Comparison of ENCODE assay signal across 23 cellular contexts in genomic region chr22:36049678-36049997, GRCh38. TPM values are rescaled to one million over a fixed set of nuclear protein-coding genes. Genes with fewer than 3 reads are reported as not detected.
DNase-seq lines count a peak whose midpoint lies in the region; ATAC-seq, FAIRE-seq and TF ChIP-seq lines count a peak whose summit lies in the region.
"Had no signal": no experiment of that assay in that cellular context is flagged by ENCODE, and none has a peak within 500 bp of the region (broad histone marks: within the 10 kb centered on the region; RNA-seq: fewer than 3 reads in every experiment).

No MANE protein-coding gene starts in this region.

- H2BK5ac ChIP-seq in trophoblast cell (ENCODE audit: low read depth, low read length, poor library complexity) = no peak overlapping the region

- DNase-seq in cardiac muscle cell (ENCODE audit: low read depth in 1 of 2, low spot score in 1 of 2) = peak in 1 of 2 donors; percentile 23
- no peak for DNase-seq in right atrium auricular region (ENCODE audit: low spot score)
- DNase-seq in keratinocyte (ENCODE audit: low read depth, low spot score) = no peak
- no peak for DNase-seq in trophoblast cell
- DNase-seq in NOMO-1 treated with dmso at 0.1 percent for 144 hours (lab: John Stamatoyannopoulos, UW; ENCODE audit: unreplicated experiment) = no peak
- DNase-seq in progenitor cell of endocrine pancreas (ENCODE audit: low spot score, unreplicated experiment) = no peak
- DNase-seq: 8988T; CD4-positive, CD25-positive, alpha-beta regulatory T cell; GOT3; HCEC 1CT; NCI-H1048; NCI-H1417 treated with DMSO at 0.1 percent for 48 hours; NCI-H1694 treated with DMSO at 0.1 percent for 48 hours; NCI-H2081; NCI-H2227 treated with DMSO at 0.1 percent for 48 hours; NCI-H526 treated with DMSO at 0.1 percent for 48 hours; SHP77 treated with DMSO at 0.1 percent for 48 hours had no signal

- H2BK120ac ChIP-seq in trophoblast cell (ENCODE audit: insufficient read depth, low read length, poor library complexity) = peak overlapping the region; percentile 58

- H3K4me1 Mint-ChIP-seq in progenitor cell of endocrine pancreas (ENCODE audit: low read depth) = peaks cover 9% of the 10 kb centered on the region

- H4K8ac ChIP-seq in trophoblast cell (ENCODE audit: low read depth, low read length) = no peak overlapping the region

- peak overlapping the region; percentile 0 for H3K14ac ChIP-seq in trophoblast cell (ENCODE audit: low read length)

- H3K9ac ChIP-seq in keratinocyte (ENCODE audit: control insufficient read depth, extremely low read depth, insufficient read depth, low read length) = no peak overlapping the region
- no peak overlapping the region for H3K9ac ChIP-seq in trophoblast cell (ENCODE audit: low read length)
- H3K9ac ChIP-seq: BLaER1 had no signal

- peak overlapping the region; percentile 68 for H3K27ac ChIP-seq in cardiac muscle cell
- H3K27ac ChIP-seq in right atrium auricular region = no peak overlapping the region
- peak overlapping the region; percentile 35 for H3K27ac ChIP-seq in keratinocyte (ENCODE audit: control insufficient read depth, insufficient read depth, low read length)
- peak overlapping the region; percentile 50 for H3K27ac ChIP-seq in trophoblast cell (ENCODE audit: low read depth, low read length)
- H3K27ac ChIP-seq: BLaER1, RWPE1 had no signal

- H2BK12ac ChIP-seq in trophoblast cell (ENCODE audit: low read length) = peak overlapping the region; percentile 77

- peaks cover 23% of the 10 kb centered on the region for H3K79me1 ChIP-seq in trophoblast cell (ENCODE audit: low read length)

- whole genome bisulfite sequencing in trophoblast cell (ENCODE audit: extremely low coverage, insufficient coverage, insufficient read length) = no CpG with 5 or more reads among the region's 2 CpGs

- H3K4me2 ChIP-seq in keratinocyte (ENCODE audit: control insufficient read depth, extremely low read depth, insufficient read depth, low read depth, low read length) (peak overlapping the region; percentile 18), trophoblast cell (ENCODE audit: low read length) (no peak overlapping the region)
- H3K4me2 ChIP-seq: BLaER1 had no signal

- H3K79me2 ChIP-seq in keratinocyte (ENCODE audit: control insufficient read depth, insufficient read depth, low read length) (no peaks in the 10 kb centered on the region), trophoblast cell (ENCODE audit: control insufficient read depth, insufficient read depth, low read length, poor library complexity) (no peaks in the 10 kb centered on the region)

- H3K27me3 Mint-ChIP-seq in progenitor cell of endocrine pancreas = no peaks in the 10 kb centered on the region

- H3K36me3 Mint-ChIP-seq in progenitor cell of endocrine pancreas (ENCODE audit: insufficient read depth) = no peaks in the 10 kb centered on the region
- H3K36me3 Mint-ChIP-seq: CD4-positive, CD25-positive, alpha-beta regulatory T cell; IgD-negative memory B cell had no signal

- no peak overlapping the region for H3K4ac ChIP-seq in trophoblast cell (ENCODE audit: low read depth, low read length)

- no peak overlapping the region for H3K18ac ChIP-seq in trophoblast cell (ENCODE audit: low read length)

- H3K27me3 ChIP-seq in cardiac muscle cell (no peaks in the 10 kb centered on the region), right atrium auricular region (no peaks in the 10 kb centered on the region), keratinocyte (ENCODE audit: control insufficient read depth, extremely low read depth, insufficient read depth, low read length) (no peaks in the 10 kb centered on the region), trophoblast cell (ENCODE audit: insufficient read depth, low read length) (no peaks in the 10 kb centered on the region)
- H3K27me3 ChIP-seq: BLaER1 had no signal

- peak overlapping the region; percentile 40 for H4K91ac ChIP-seq in trophoblast cell (ENCODE audit: low read depth, low read length)

- H2AK5ac ChIP-seq in trophoblast cell (ENCODE audit: low read length) = no peak overlapping the region

- H3K9me3 Mint-ChIP-seq in progenitor cell of endocrine pancreas (ENCODE audit: low read depth) = no peaks in the 10 kb centered on the region
- H3K9me3 Mint-ChIP-seq: CD4-positive, CD25-positive, alpha-beta regulatory T cell; IgD-negative memory B cell had no signal

- H3K4me3 Mint-ChIP-seq in progenitor cell of endocrine pancreas (ENCODE audit: low read depth) = no peak overlapping the region
- H3K4me3 Mint-ChIP-seq: CD4-positive, CD25-positive, alpha-beta regulatory T cell; IgD-negative memory B cell had no signal

- dilution Hi-C loops in keratinocyte (cut with MboI; ENCODE audit: extremely low pct_ligation_motif_present, low sequenced_read_pairs) = no loop called here

- H3K9me1 ChIP-seq in keratinocyte (ENCODE audit: control insufficient read depth, extremely low read depth, insufficient read depth, low read length) = no peaks in the 10 kb centered on the region

- peaks cover 9% of the 10 kb centered on the region for H3K4me1 ChIP-seq in cardiac muscle cell (ENCODE audit: low read depth)
- peaks cover 0 to 3% of the 10 kb centered on the region in 2 donors for H3K4me1 ChIP-seq in right atrium auricular region
- H3K4me1 ChIP-seq in keratinocyte (ENCODE audit: control insufficient read depth, extremely low read depth, insufficient read depth, low read length) = peaks cover 28% of the 10 kb centered on the region
- H3K4me1 ChIP-seq in trophoblast cell (ENCODE audit: control insufficient read depth in 1 of 2, insufficient read depth in 2 of 2, low read length in 2 of 2) = peaks cover 17 to 19% of the 10 kb centered on the region in 2 experiments
- H3K4me1 ChIP-seq: BLaER1 had no signal

- H3K4me3 ChIP-seq in cardiac muscle cell (no peak overlapping the region), right atrium auricular region (no peak overlapping the region), keratinocyte (ENCODE audit: control insufficient read depth in 2 of 3, extremely low read depth in 1 of 3, insufficient read depth in 2 of 3, low read depth in 1 of 3, low read length in 3 of 3) (no peak overlapping the region), trophoblast cell (ENCODE audit: low read depth, low read length) (no peak overlapping the region)
- H3K4me3 ChIP-seq: BLaER1 had no signal

- FAIRE-seq in keratinocyte (lab: Jason Lieb, UNC) = peak; percentile 26
- FAIRE-seq: D721Med had no signal

- no peak overlapping the region for H3K23ac ChIP-seq in trophoblast cell (ENCODE audit: low read length)

- no peak for TF ChIP-seq CTCF in cardiac muscle cell (IDR thresholded peaks at IDR 0.05; ENCODE audit: low read depth, low read length)
- no peak for TF ChIP-seq CTCF in right atrium auricular region (IDR thresholded peaks at IDR 0.05)
- TF ChIP-seq CTCF in keratinocyte (optimal IDR thresholded peaks at IDR 0.05 in 1 of 3, IDR thresholded peaks at IDR 0.05 in 1 of 3, conservative IDR thresholded peaks at IDR 0.05 in 1 of 3; ENCODE audit: extremely low read depth in 1 of 3, insufficient read depth in 2 of 3, low read length in 3 of 3) = no peak
- no peak for TF ChIP-seq CTCF in progenitor cell of endocrine pancreas (IDR thresholded peaks at IDR 0.05; ENCODE audit: unreplicated experiment)

- no peak overlapping the region for H4K12ac ChIP-seq in trophoblast cell (ENCODE audit: low read depth, low read length)

- no peaks in the 10 kb centered on the region for H3K9me3 ChIP-seq in cardiac muscle cell (ENCODE audit: low read depth)
- H3K9me3 ChIP-seq in right atrium auricular region = no peaks in the 10 kb centered on the region
- H3K9me3 ChIP-seq in keratinocyte (ENCODE audit: control insufficient read depth, low read depth, low read length) = no peaks in the 10 kb centered on the region
- no peaks in the 10 kb centered on the region for H3K9me3 ChIP-seq in trophoblast cell (ENCODE audit: insufficient read depth, low read depth, low read length)
- H3K9me3 ChIP-seq: BLaER1 had no signal

- no peak overlapping the region for H2AFZ ChIP-seq in keratinocyte (ENCODE audit: control insufficient read depth, low read length)
- H2AFZ ChIP-seq in trophoblast cell (ENCODE audit: insufficient read depth, low read length, poor library complexity) = no peak overlapping the region

- H3K27ac Mint-ChIP-seq in progenitor cell of endocrine pancreas = no peak overlapping the region
- H3K27ac Mint-ChIP-seq: CD4-positive, CD25-positive, alpha-beta regulatory T cell; IgD-negative memory B cell had no signal

- no peak for ATAC-seq in GM18520 (IDR thresholded peaks at IDR 0.05; ENCODE audit: unreplicated experiment)
- ATAC-seq: Panc1 had no signal

- no peaks in the 10 kb centered on the region for H3K36me3 ChIP-seq in cardiac muscle cell
- no peaks in the 10 kb centered on the region for H3K36me3 ChIP-seq in right atrium auricular region
- H3K36me3 ChIP-seq in keratinocyte (ENCODE audit: control insufficient read depth in 2 of 2, extremely low read depth in 1 of 2, insufficient read depth in 2 of 2, low read length in 2 of 2) = no peaks in the 10 kb centered on the region
- H3K36me3 ChIP-seq in trophoblast cell (ENCODE audit: control insufficient read depth in 1 of 2, insufficient read depth in 2 of 2, low read length in 2 of 2) = no peaks in the 10 kb centered on the region
- H3K36me3 ChIP-seq: BLaER1 had no signal

- no peaks in the 10 kb centered on the region for H4K20me1 ChIP-seq in keratinocyte (ENCODE audit: control insufficient read depth, extremely low read depth, insufficient read depth, low read length)
- H4K20me1 ChIP-seq: BLaER1 had no signal

RNA-seq across cellular contexts. Expression of gene RBFOX2, which starts 21.0 kb away (rescaled TPM):
- total RNA-seq in cardiac muscle cell (332 and 339 TPM in 2 replicates), right atrium auricular region (10 to 100 TPM; 81.8 to 86.0 TPM), progenitor cell of endocrine pancreas (140 and 141 TPM in 2 replicates)
- polyA plus RNA-seq in cardiac muscle cell (299 and 399 TPM in 2 replicates), keratinocyte (95.9 to 125 TPM (median 118 TPM) in 3 replicates)
- polyA plus RNA-seq in keratinocyte (2011; ENCODE audit: low read depth) = 60.1 TPM
- polyA plus RNA-seq in keratinocyte (2011; cell fraction: cytosol; rRNA removed) = 84.0 and 94.1 TPM in 2 replicates
- polyA plus RNA-seq in keratinocyte (2011; cell fraction: nucleus; rRNA removed) = 128 and 130 TPM in 2 replicates
- polyA plus RNA-seq in keratinocyte (2012; ENCODE audit: low replicate concordance) = 37.4 and 70.8 TPM in 2 replicates
- 155 to 189 TPM (median 185 TPM) in 3 replicates for polyA minus RNA-seq in keratinocyte
- polyA minus RNA-seq in keratinocyte (2011; cell fraction: cytosol; rRNA and poly(A)+ RNA removed) = 91.1 TPM
- polyA minus RNA-seq in keratinocyte (2011; cell fraction: nucleus; rRNA and poly(A)+ RNA removed) = 99.2 and 183 TPM in 2 replicates
- polyA plus RNA-seq in trophoblast cell (2013) = 91.2 and 98.7 TPM in 2 replicates
- polyA plus RNA-seq: IgD-negative memory B cell had no signal

Comparison
In these comparisons a context has a peak if more than half of its experiments do, and no peak if none do; other contexts are left out.
1. H3K27ac ChIP-seq: peak in cardiac muscle cell (single experiment), keratinocyte (single experiment) and trophoblast cell (single experiment); none in right atrium auricular region (0 of 2).